In the genomic region with DNA sequence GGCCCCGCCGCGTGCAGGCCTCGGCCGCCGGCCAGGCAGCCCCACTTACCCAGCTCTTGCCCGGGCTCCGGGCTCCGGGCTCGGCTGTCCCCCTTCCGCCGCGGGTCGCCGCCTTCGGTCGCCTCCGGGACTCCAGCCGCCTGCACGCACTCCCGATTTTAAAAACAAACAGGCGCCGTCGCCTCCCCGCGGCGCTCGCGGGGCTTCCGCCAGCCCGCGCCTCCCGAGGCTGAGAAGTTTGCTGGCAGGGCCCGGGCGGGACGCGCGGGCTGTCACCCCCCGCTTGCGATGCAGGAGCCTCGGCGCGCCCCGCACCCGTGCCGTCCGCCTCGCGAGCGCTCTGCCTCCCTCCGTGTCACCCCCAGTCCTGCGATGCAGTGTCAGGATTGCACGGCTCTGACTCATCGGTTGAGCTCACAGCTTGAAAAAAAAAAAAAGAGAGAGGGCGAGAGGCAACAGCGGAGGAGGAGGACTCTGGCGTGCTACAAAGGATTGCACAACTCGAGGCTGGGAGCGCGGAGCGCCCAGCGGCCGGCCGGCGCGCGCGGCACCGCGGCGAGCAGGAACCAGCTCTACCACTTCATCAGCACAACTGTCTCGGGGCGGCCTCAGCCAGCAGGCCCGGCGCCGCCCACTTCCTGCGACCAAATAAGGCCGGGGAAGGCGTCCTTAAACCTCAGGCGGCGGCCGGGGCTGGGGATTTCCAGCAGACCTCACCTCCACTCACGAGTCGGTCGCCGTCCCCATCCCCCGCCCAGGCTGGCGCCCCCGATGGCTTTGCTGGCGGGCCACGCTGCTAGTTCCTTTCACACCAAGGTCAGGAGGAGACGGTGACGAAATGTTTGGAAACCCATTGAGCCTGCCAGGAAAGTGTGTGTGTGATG, we compare ENCODE assay signal across 8 cellular contexts. TPM values are rescaled to one million over a fixed set of nuclear protein-coding genes. Genes with fewer than 3 reads are reported as not detected.
A peak's percentile ranks its signal among the peaks of the same experiment; 100 is the strongest.
DNase-seq lines count a peak whose midpoint lies in the region; ATAC-seq and TF ChIP-seq lines count a peak whose summit lies in the region.

No MANE protein-coding gene starts in this region.

- peak overlapping the region; percentile 77 to 86 for H3K4me3 Mint-ChIP-seq in CD14-positive monocyte
- peak overlapping the region; percentile 91 for H3K4me3 Mint-ChIP-seq in activated CD4-positive, alpha-beta T cell treated with anti-CD3 and anti-CD28 coated beads, Interleukin-2, amount 10 ng/mL, durations not matched to agents 24 days and 14 days

- peaks cover 83% of the 10 kb centered on the region for H3K4me1 Mint-ChIP-seq in CD14-positive monocyte
- peaks cover 70% of the 10 kb centered on the region for H3K4me1 Mint-ChIP-seq in activated CD4-positive, alpha-beta T cell treated with anti-CD3 and anti-CD28 coated beads, Interleukin-2, amount 10 ng/mL, durations not matched to agents 24 days and 14 days

- H3K27ac ChIP-seq in colonic mucosa: peak overlapping the region; percentile 99

- H3K27me3 Mint-ChIP-seq in CD14-positive monocyte (ENCODE audit: low read depth in 3 of 3): peaks cover 0 to 2% (median 0%) of the 10 kb centered on the region in 3 donors
- peaks cover 2% of the 10 kb centered on the region for H3K27me3 Mint-ChIP-seq in activated CD4-positive, alpha-beta T cell treated with anti-CD3 and anti-CD28 coated beads, Interleukin-2, amount 10 ng/mL, durations not matched to agents 24 days and 14 days

- ATAC-seq in GM19351 (IDR thresholded peaks at IDR 0.05; ENCODE audit: unreplicated experiment) (peak; percentile 61), HG03469 (IDR thresholded peaks at IDR 0.05; ENCODE audit: unreplicated experiment) (peak; percentile 41), left lobe of liver (peak; percentile 70)

- H3K9me3 Mint-ChIP-seq in CD14-positive monocyte: no peaks in the 10 kb centered on the region
- no peaks in the 10 kb centered on the region for H3K9me3 Mint-ChIP-seq in activated CD4-positive, alpha-beta T cell treated with anti-CD3 and anti-CD28 coated beads, Interleukin-2, amount 10 ng/mL, durations not matched to agents 24 days and 14 days

- intact Hi-C loops in CD14-positive monocyte (cut with micrococcal nuclease) (loop anchor here in 1 of 2 donors (2.0 kb wide), 1 partner anchor 27 kb away; no protein-coding TSS in a partner anchor), colonic mucosa (cut with DNase I) (no loop called here)
- intact Hi-C loops in activated CD4-positive, alpha-beta T cell treated with anti-CD3 and anti-CD28 coated beads, Interleukin-2, amount 10 ng/mL, durations not matched to agents 24 days and 14 days (cut with micrococcal nuclease): loop anchor here (1.0 to 2.0 kb wide), 4 partner anchors 17 to 325 kb away; a partner anchor contains a TSS

- H3K4me1 ChIP-seq in colonic mucosa: peaks cover 64% of the 10 kb centered on the region

- no peak for TF ChIP-seq CTCF in CD14-positive monocyte (IDR thresholded peaks at IDR 0.05)
- TF ChIP-seq CTCF in colonic mucosa (IDR thresholded peaks at IDR 0.05): no peak

- no peaks in the 10 kb centered on the region for H3K36me3 ChIP-seq in colonic mucosa

- H3K9ac ChIP-seq in colonic mucosa (ENCODE audit: low read depth in 2 of 2, low read length in 2 of 2): peak overlapping the region; percentile 73 to 85

- peak overlapping the region; percentile 96 to 99 (median 98) for H3K27ac Mint-ChIP-seq in CD14-positive monocyte
- H3K27ac Mint-ChIP-seq in activated CD4-positive, alpha-beta T cell treated with anti-CD3 and anti-CD28 coated beads, Interleukin-2, amount 10 ng/mL, durations not matched to agents 24 days and 14 days: peak overlapping the region; percentile 96

- H3K9me3 ChIP-seq in colonic mucosa: no peaks in the 10 kb centered on the region

- DNase-seq in CD14-positive monocyte (ENCODE audit: low spot score) (peak; percentile 95), NCI-H526 (lab: John Stamatoyannopoulos, UW) (peak; percentile 92 to 98), colonic mucosa (peak; percentile 98), left lobe of liver (ENCODE audit: low spot score) (peak; percentile 96)
- DNase-seq in activated CD4-positive, alpha-beta T cell treated with anti-CD3 and anti-CD28 coated beads, Interleukin-2, amount 10 ng/mL, durations not matched to agents 24 days and 14 days: peak; percentile 99
- peak; percentile 97 for DNase-seq in stimulated activated CD4-positive, alpha-beta T cell treated with anti-CD3 and anti-CD28 coated beads, Interleukin-1b, Interleukin-23, amount 100 ng/mL, for 48 hours

- H3K4me3 ChIP-seq in colonic mucosa: peak overlapping the region; percentile 73

- peaks cover 16 to 24% of the 10 kb centered on the region in 2 donors for H3K36me3 Mint-ChIP-seq in CD14-positive monocyte
- peaks cover 16% of the 10 kb centered on the region for H3K36me3 Mint-ChIP-seq in activated CD4-positive, alpha-beta T cell treated with anti-CD3 and anti-CD28 coated beads, Interleukin-2, amount 10 ng/mL, durations not matched to agents 24 days and 14 days (ENCODE audit: low read depth)

- H3K27me3 ChIP-seq in colonic mucosa: no peaks in the 10 kb centered on the region

RNA-seq across cellular contexts. Expression of a gene that starts 45.8 kb away (rescaled TPM):
- 1 to 10 TPM; 4.4 to 6.4 TPM for polyA plus RNA-seq in CD14-positive monocyte
- total RNA-seq in activated CD4-positive, alpha-beta T cell treated with anti-CD3 and anti-CD28 coated beads, Interleukin-2, amount 10 ng/mL, durations not matched to agents 24 days and 14 days: 29.7 and 30.4 TPM in 2 replicates
- total RNA-seq in colonic mucosa (10 to 100 TPM; 13.4 to 28.3 TPM), left lobe of liver (2.3 TPM)

Comparison
In these comparisons a context has a peak if more than half of its experiments do, and no peak if none do; other contexts are left out.
1. Peak in every context shown above with its lines: DNase-seq, ATAC-seq, H3K4me3 ChIP-seq and H3K27ac ChIP-seq.